In the genomic region with DNA sequence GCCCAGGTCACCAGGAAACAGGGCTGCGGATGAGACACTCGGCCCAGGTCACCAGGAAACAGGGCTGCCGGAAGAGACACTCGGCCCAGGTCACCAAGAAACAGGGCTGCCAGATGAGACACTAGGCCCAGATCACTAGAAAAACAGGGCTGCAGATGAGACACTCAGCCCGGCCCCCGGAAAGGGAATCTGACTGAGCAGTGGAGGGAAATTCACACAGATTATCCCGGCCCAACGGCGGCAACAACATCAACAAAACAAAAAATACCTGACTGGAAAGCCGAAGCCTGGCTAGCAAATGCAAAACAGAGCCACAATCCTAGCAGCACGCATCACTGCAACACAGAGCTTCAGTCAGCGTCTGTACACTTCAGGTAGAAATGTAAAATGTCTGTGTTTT, we compare ENCODE assay signal across 34 cellular contexts. TPM values are rescaled to one million over a fixed set of nuclear protein-coding genes. Genes with fewer than 3 reads are reported as not detected.
DNase-seq lines count a peak whose midpoint lies in the region; ATAC-seq, FAIRE-seq and TF ChIP-seq lines count a peak whose summit lies in the region.
"Had no signal": no experiment of that assay in that cellular context is flagged by ENCODE, and none has a peak within 500 bp of the region (broad histone marks: within the 10 kb centered on the region; RNA-seq: fewer than 3 reads in every experiment).

No MANE protein-coding gene starts in this region.

- H3K4me1 ChIP-seq in GM23248 (ENCODE audit: insufficient read depth) (0 out of 2 replicates have a peak, but pooled peaks cover 5% of the 10 kb centered on the region), astrocyte (ENCODE audit: insufficient read depth, low read length) (peaks cover 11% of the 10 kb centered on the region), gastroesophageal sphincter (peaks cover 0 to 75% (median 4%) of the 10 kb centered on the region in 3 donors)
- H3K4me1 ChIP-seq in CD8-positive, alpha-beta T cell (ENCODE audit: insufficient read depth, low read length), result peaks cover 3% of the 10 kb centered on the region
- H3K4me1 ChIP-seq: ascending aorta, upper lobe of right lung had no signal

- CTCF ChIA-PET in CD8-positive, alpha-beta T cell (lab: Charles Lee), result no interaction called here

- WGBS in GM23248 (ENCODE audit: low coverage in 1 of 2, low lambda C conversion rate in 2 of 2, missing lambda C conversion rate in 2 of 2), 2 experiments, result 48 to 60% methylated on average over 9 to 12 of the region's 12 CpGs
- WGBS in gastroesophageal sphincter (ENCODE audit: low coverage in 1 of 2), 2 donors, result 58 to 80% methylated on average over 1 to 7 of the region's 12 CpGs

- no peak overlapping the region for H2AFZ ChIP-seq in GM23248
- no peak overlapping the region for H2AFZ ChIP-seq in astrocyte (ENCODE audit: low read depth, low read length)

- no peaks in the 10 kb centered on the region for H3K9me3 ChIP-seq in GM23248 (ENCODE audit: low read depth)
- no peaks in the 10 kb centered on the region for H3K9me3 ChIP-seq in astrocyte (ENCODE audit: insufficient read depth, low read depth, low read length)
- H3K9me3 ChIP-seq in gastroesophageal sphincter, result no peaks in the 10 kb centered on the region
- no peaks in the 10 kb centered on the region for H3K9me3 ChIP-seq in CD8-positive, alpha-beta T cell (ENCODE audit: low read length)
- H3K9me3 ChIP-seq: ascending aorta, BE2C, spleen, upper lobe of right lung had no signal

- H3K9me3 Mint-ChIP-seq in astrocyte (ENCODE audit: unreplicated experiment) (no peaks in the 10 kb centered on the region), nephron progenitor cell (peaks cover 7% of the 10 kb centered on the region)
- H3K9me3 Mint-ChIP-seq in CD8-positive, alpha-beta T cell, result no peaks in the 10 kb centered on the region
- H3K9me3 Mint-ChIP-seq: activated CD4-positive, alpha-beta memory T cell treated with anti-CD3 and anti-CD28 coated beads, Interleukin-2, amount 10 ng/mL, durations not matched to agents 7 days and 5 days; activated naive CD4-positive, alpha-beta T cell treated with anti-CD3 and anti-CD28 coated beads, Interleukin-2, amount 50 U/mL, for 72 hours; activated T-helper 2 cell treated with anti-CD3 and anti-CD28 coated beads, Interferon-gamma antibody, Interleukin-2, Interleukin-4, amounts not matched to agents 10 μg/mL and 5 μg/mL and 100 μg/mL, durations not matched to agents 14 hours and 24 hours and 36 hours had no signal

- H3K27me3 Mint-ChIP-seq in astrocyte (ENCODE audit: low read depth, unreplicated experiment) (no peaks in the 10 kb centered on the region), nephron progenitor cell (ENCODE audit: low read depth, poor library complexity) (no peaks in the 10 kb centered on the region)
- no peaks in the 10 kb centered on the region for H3K27me3 Mint-ChIP-seq in CD8-positive, alpha-beta T cell (ENCODE audit: low read depth)
- H3K27me3 Mint-ChIP-seq: activated CD4-positive, alpha-beta memory T cell treated with anti-CD3 and anti-CD28 coated beads, Interleukin-2, amount 10 ng/mL, durations not matched to agents 7 days and 5 days; T-helper 17 cell had no signal

- no peaks in the 10 kb centered on the region for H3K27me3 ChIP-seq in GM23248 (replicated peaks; ENCODE audit: insufficient read depth)
- H3K27me3 ChIP-seq in astrocyte (ENCODE audit: insufficient read depth, low read length), result no peaks in the 10 kb centered on the region
- H3K27me3 ChIP-seq in gastroesophageal sphincter, result no peaks in the 10 kb centered on the region
- H3K27me3 ChIP-seq in CD8-positive, alpha-beta T cell (ENCODE audit: insufficient read depth, low read length), result no peaks in the 10 kb centered on the region
- H3K27me3 ChIP-seq: ascending aorta, BE2C, upper lobe of right lung had no signal

- no peak overlapping the region for H3K27ac Mint-ChIP-seq in astrocyte (ENCODE audit: unreplicated experiment)
- peak overlapping the region; percentile 93 for H3K27ac Mint-ChIP-seq in nephron progenitor cell
- H3K27ac Mint-ChIP-seq in CD8-positive, alpha-beta T cell, result no peak overlapping the region
- H3K27ac Mint-ChIP-seq: activated CD4-positive, alpha-beta memory T cell treated with anti-CD3 and anti-CD28 coated beads, Interleukin-2, amount 10 ng/mL, durations not matched to agents 7 days and 5 days; activated naive CD4-positive, alpha-beta T cell treated with anti-CD3 and anti-CD28 coated beads, Interleukin-2, amount 50 U/mL, for 72 hours; activated T-helper 2 cell treated with anti-CD3 and anti-CD28 coated beads, Interferon-gamma antibody, Interleukin-2, Interleukin-4, amounts not matched to agents 10 μg/mL and 5 μg/mL and 100 μg/mL, durations not matched to agents 14 hours and 24 hours and 36 hours; T-helper 17 cell had no signal

- H3F3A ChIP-seq in GM23248 (ENCODE audit: insufficient read depth), result peaks cover 35% of the 10 kb centered on the region

- no peak for TF ChIP-seq CTCF in astrocyte (IDR thresholded peaks at IDR 0.05; ENCODE audit: insufficient read depth, low read depth, low read length)
- TF ChIP-seq CTCF in gastroesophageal sphincter (IDR thresholded peaks at IDR 0.05), result no peak
- TF ChIP-seq CTCF in nephron progenitor cell (IDR thresholded peaks at IDR 0.05), result no peak
- TF ChIP-seq CTCF in CD8-positive, alpha-beta T cell (IDR thresholded peaks at IDR 0.05), result no peak
- no peak for TF ChIP-seq CTCF in omental fat pad (IDR thresholded peaks at IDR 0.05)

- DNase-seq in GM23248, result peak; percentile 41
- no peak for DNase-seq in astrocyte (ENCODE audit: low read depth)
- DNase-seq in nephron progenitor cell, result no peak
- no peak for DNase-seq in NCI-H748 (lab: John Stamatoyannopoulos, UW; ENCODE audit: unreplicated experiment)
- no peak for DNase-seq in CD8-positive, alpha-beta T cell
- no peak for DNase-seq in omental fat pad (ENCODE audit: low spot score)
- DNase-seq: activated CD4-positive, alpha-beta memory T cell treated with anti-CD3 and anti-CD28 coated beads, Interleukin-2, amount 10 ng/mL, durations not matched to agents 7 days and 5 days; activated CD4-positive, alpha-beta T cell treated with anti-CD3 and anti-CD28 coated beads for 1 hour; activated CD8-positive, alpha-beta memory T cell treated with anti-CD3 and anti-CD28 coated beads, Interleukin-2, amount 50 U/mL, for 48 hours; BE2C; DMS153; HCEC 1CT; head of caudate nucleus; kidney glomerular epithelial cell; MM.1S; NCI-H1417; NCI-H2081; NCI-H226; NCI-H774; nucleus accumbens; retina; RPMI8226; spleen; substantia nigra; T-helper 17 cell; upper lobe of right lung had no signal

- POLR2A ChIA-PET in CD8-positive, alpha-beta T cell (lab: Charles Lee), result no interaction called here

- ATAC-seq in gastroesophageal sphincter, result no peak
- ATAC-seq in GM21360 (IDR thresholded peaks at IDR 0.05; ENCODE audit: unreplicated experiment), result no peak
- no peak for ATAC-seq in CD8-positive, alpha-beta T cell
- ATAC-seq in omental fat pad (ENCODE audit: low FRiP score), result no peak
- ATAC-seq: activated naive CD4-positive, alpha-beta T cell treated with anti-CD3 and anti-CD28 coated beads, Interleukin-2, amount 50 U/mL, for 72 hours; T-helper 17 cell; upper lobe of right lung had no signal

- H3K4me1 Mint-ChIP-seq in astrocyte (ENCODE audit: low read depth, unreplicated experiment) (peaks cover 35% of the 10 kb centered on the region), nephron progenitor cell (peaks cover 38% of the 10 kb centered on the region)
- peaks cover 29% of the 10 kb centered on the region for H3K4me1 Mint-ChIP-seq in CD8-positive, alpha-beta T cell (ENCODE audit: low read depth)

- H3K4me2 ChIP-seq in GM23248 (ENCODE audit: unreplicated experiment) (no peak overlapping the region), astrocyte (ENCODE audit: low read length) (no peak overlapping the region)
- H3K4me2 ChIP-seq: KMS-11 had no signal

- H4K20me1 ChIP-seq in GM23248 (ENCODE audit: insufficient read depth) (peaks cover 36% of the 10 kb centered on the region), astrocyte (ENCODE audit: insufficient read depth, low read length) (peaks cover 90% of the 10 kb centered on the region)

- TF ChIP-seq POLR2A in gastroesophageal sphincter (IDR thresholded peaks at IDR 0.05), result no peak

- no peak for FAIRE-seq in astrocyte (lab: Jason Lieb, UNC)

- no peak overlapping the region for H3K4me3 Mint-ChIP-seq in astrocyte (ENCODE audit: unreplicated experiment)
- H3K4me3 Mint-ChIP-seq in nephron progenitor cell, result no peak overlapping the region
- no peak overlapping the region for H3K4me3 Mint-ChIP-seq in CD8-positive, alpha-beta T cell
- H3K4me3 Mint-ChIP-seq: activated CD4-positive, alpha-beta memory T cell treated with anti-CD3 and anti-CD28 coated beads, Interleukin-2, amount 10 ng/mL, durations not matched to agents 7 days and 5 days; T-helper 17 cell had no signal

- no peak for TF ChIP-seq EP300 in gastroesophageal sphincter (IDR thresholded peaks at IDR 0.05)

- in situ Hi-C loops in GM23248 (cut with MboI), result no loop called here

- H3K9me2 ChIP-seq in GM23248 (ENCODE audit: insufficient read depth), result no peaks in the 10 kb centered on the region

- H3K9ac ChIP-seq in GM23248 (peak overlapping the region; percentile 25; the same call in 1 of the 2 replicates), astrocyte (ENCODE audit: low read length) (peak overlapping the region; percentile 59)
- H3K9ac ChIP-seq: KMS-11 had no signal

- H3K79me2 ChIP-seq in GM23248 (ENCODE audit: insufficient read depth) (peaks cover 100% of the 10 kb centered on the region), astrocyte (ENCODE audit: insufficient read depth, low read length) (peaks cover 100% of the 10 kb centered on the region)

- peaks cover 8% of the 10 kb centered on the region; the same call in 1 of the 2 replicates for H3K36me3 ChIP-seq in GM23248 (ENCODE audit: low read depth)
- peaks cover 4% of the 10 kb centered on the region for H3K36me3 ChIP-seq in astrocyte (ENCODE audit: insufficient read depth, low read length)
- no peaks in the 10 kb centered on the region for H3K36me3 ChIP-seq in gastroesophageal sphincter
- H3K36me3 ChIP-seq in CD8-positive, alpha-beta T cell (ENCODE audit: insufficient read depth, low read length), result no peaks in the 10 kb centered on the region
- H3K36me3 ChIP-seq: ascending aorta, spleen, upper lobe of right lung had no signal

- H3K4me3 ChIP-seq in GM23248 (no peak overlapping the region), astrocyte (ENCODE audit: insufficient read depth, low read depth, low read length) (no peak overlapping the region), gastroesophageal sphincter (no peak overlapping the region)
- no peak overlapping the region for H3K4me3 ChIP-seq in CD8-positive, alpha-beta T cell (ENCODE audit: low read depth, low read length)
- H3K4me3 ChIP-seq: ascending aorta, lung, spleen, upper lobe of right lung had no signal

- H3K27ac ChIP-seq in GM23248 (peak overlapping the region; percentile 40; the same call in 1 of the 2 replicates), astrocyte (ENCODE audit: low read depth, low read length) (peak overlapping the region; percentile 67), gastroesophageal sphincter (peak overlapping the region in 3 of 4 donors; percentile 34 to 60 (median 57))
- H3K27ac ChIP-seq in CD8-positive, alpha-beta T cell (ENCODE audit: low read depth, low read length), result no peak overlapping the region
- H3K27ac ChIP-seq: ascending aorta, epithelial cell of prostate, KMS-11, upper lobe of right lung had no signal

- H3K36me3 Mint-ChIP-seq in astrocyte (ENCODE audit: low read depth, unreplicated experiment) (peaks cover 16% of the 10 kb centered on the region), nephron progenitor cell (ENCODE audit: low read depth) (peaks cover 46% of the 10 kb centered on the region)
- H3K36me3 Mint-ChIP-seq in CD8-positive, alpha-beta T cell, result no peaks in the 10 kb centered on the region

- intact Hi-C loops in CD8-positive, alpha-beta T cell (cut with DNase I, micrococcal nuclease), result no loop called here

RNA-seq across cellular contexts. Expression of a gene that starts 20.7 kb away (rescaled TPM):
- 103 and 152 TPM in 2 replicates for total RNA-seq in GM23248 (2014; rRNA removed; shearing (Covaris generic))
- polyA plus RNA-seq in GM23248 (2016; fragmentation: Nextera tagmentation; extraction: Ambion mirVana), result 52.0 and 54.4 TPM in 2 replicates
- 62.7 and 67.9 TPM in 2 replicates for total RNA-seq in astrocyte
- 10 to 100 TPM; 32.0 to 79.7 (median 48.1) TPM for total RNA-seq in gastroesophageal sphincter
- 10 to 100 TPM; 13.4 to 13.9 TPM for total RNA-seq in CD8-positive, alpha-beta T cell
- 10 to 100 TPM; 24.6 to 35.5 (median 26.9) TPM for total RNA-seq in omental fat pad
